13 cellular contexts compared by ENCODE assay signal in the genomic region with DNA sequence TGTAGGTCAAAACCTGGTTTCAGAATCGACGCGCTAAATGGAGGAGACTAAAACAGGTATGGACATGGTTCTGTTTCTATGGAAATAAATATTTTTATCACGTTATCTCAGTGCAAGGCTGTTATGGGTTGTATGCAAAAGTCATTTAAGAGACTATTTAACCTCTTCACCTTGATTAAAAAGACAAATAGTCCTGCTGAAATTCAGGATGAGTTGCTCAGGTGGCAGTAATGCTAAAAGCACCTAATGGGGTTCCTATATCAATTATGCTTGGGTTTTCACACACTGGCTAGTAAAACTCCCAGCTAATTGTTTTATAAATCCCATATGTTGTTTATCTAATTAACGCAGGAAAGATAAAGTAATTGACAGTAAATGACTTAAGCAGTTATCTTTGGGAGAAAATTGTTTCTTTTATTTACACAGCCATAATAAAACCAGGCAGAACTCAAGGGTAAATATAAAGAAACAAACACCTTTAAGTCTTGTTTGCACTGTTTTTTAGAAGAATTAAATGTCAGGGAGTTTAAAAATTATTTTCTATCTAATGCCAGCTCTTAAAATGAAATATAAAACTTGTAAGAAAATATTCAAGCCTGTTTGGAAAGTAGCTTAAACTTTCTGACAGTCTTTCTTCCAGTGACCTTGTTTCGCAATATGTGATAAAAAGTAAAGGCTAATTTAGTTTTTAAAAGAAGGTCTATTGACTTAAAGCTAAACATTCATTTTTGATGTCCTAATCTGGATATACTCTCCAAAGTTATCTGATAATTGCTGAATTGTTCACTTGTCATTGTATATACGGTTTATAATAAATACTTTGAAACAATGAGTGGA. TPM values are rescaled to one million over a fixed set of nuclear protein-coding genes. Genes with fewer than 3 reads are reported as not detected.
DNase-seq lines count a peak whose midpoint lies in the region; ATAC-seq, FAIRE-seq and TF ChIP-seq lines count a peak whose summit lies in the region.
"Had no signal": no experiment of that assay in that cellular context is flagged by ENCODE, and none has a peak within 500 bp of the region (broad histone marks: within the 10 kb centered on the region; RNA-seq: fewer than 3 reads in every experiment).

No MANE protein-coding gene starts in this region.

- H3K36me3 ChIP-seq in Peyer's patch (no peaks in the 10 kb centered on the region), spleen (peaks cover 0 to 45% (median 15%) of the 10 kb centered on the region in 6 donors)

- no peak for TF ChIP-seq POLR2A in Peyer's patch (IDR thresholded peaks at IDR 0.05)
- no peak for TF ChIP-seq POLR2A in spleen (IDR thresholded peaks at IDR 0.05)

- H3K4me3 Mint-ChIP-seq in chondrocyte (ENCODE audit: unreplicated experiment): no peak overlapping the region

- FAIRE-seq in urothelium cell line (lab: Jason Lieb, UNC): no peak

- no peaks in the 10 kb centered on the region for H3K9me3 ChIP-seq in Peyer's patch
- H3K9me3 ChIP-seq in iPS-18c (ENCODE audit: control insufficient read depth, insufficient read depth, low read length): no peaks in the 10 kb centered on the region
- no peaks in the 10 kb centered on the region for H3K9me3 ChIP-seq in spleen
- H3K9me3 ChIP-seq: mucosa of descending colon had no signal

- peaks cover 0 to 29% (median 0%) of the 10 kb centered on the region in 4 donors for H3K4me1 ChIP-seq in Peyer's patch
- H3K4me1 ChIP-seq in spleen: peaks cover 4 to 92% (median 68%) of the 10 kb centered on the region in 6 donors

- 47 to 52% (median 50%) methylated on average over 7 of the region's 7 CpGs for WGBS in spleen, 5 donors

- TF ChIP-seq CTCF in Peyer's patch (IDR thresholded peaks at IDR 0.05): no peak
- no peak for TF ChIP-seq CTCF in spleen (IDR thresholded peaks at IDR 0.05 in 8 of 11, conservative IDR thresholded peaks at IDR 0.05 in 3 of 11)
- no peak for TF ChIP-seq CTCF in chondrocyte (IDR thresholded peaks at IDR 0.05)

- H3K4me3 ChIP-seq in Peyer's patch (peak overlapping the region in 3 of 4 donors; percentile 54 to 86 (median 67)), iPS-18c (ENCODE audit: insufficient read depth, low read depth, low read length) (peak overlapping the region; percentile 54; the same call in 1 of the 2 replicates), spleen (peak overlapping the region; percentile 15 to 83 (median 71))
- H3K4me3 ChIP-seq: mucosa of descending colon had no signal

- no peak overlapping the region for H3K27ac Mint-ChIP-seq in chondrocyte (ENCODE audit: unreplicated experiment)

- no peak for ATAC-seq in GM21367 (IDR thresholded peaks at IDR 0.05; ENCODE audit: unreplicated experiment)
- ATAC-seq: mucosa of descending colon had no signal

- peak; percentile 3 for DNase-seq in NCI-H510A treated with DMSO at 0.1 percent for 48 hours (lab: John Stamatoyannopoulos, UW)
- DNase-seq in NCI-H510A (lab: John Stamatoyannopoulos, UW): no peak
- DNase-seq in Peyer's patch: no peak
- DNase-seq in spleen: no peak
- DNase-seq in chondrocyte (ENCODE audit: low spot score): no peak
- DNase-seq in urothelium cell line (ENCODE audit: low spot score): no peak
- DNase-seq: ACHN; Kasumi-1; stimulated activated CD4-positive, alpha-beta T cell treated with anti-CD3 and anti-CD28 coated beads, Interleukin-4, amount 100 ng/mL, for 4 hours; WERI-Rb-1 had no signal

- peaks cover 16% of the 10 kb centered on the region for H3K27me3 Mint-ChIP-seq in chondrocyte (ENCODE audit: low read depth)

- H3K9me3 Mint-ChIP-seq in chondrocyte (ENCODE audit: low read depth): no peaks in the 10 kb centered on the region

- H3K27ac ChIP-seq in Peyer's patch: peak overlapping the region in 2 of 4 donors; percentile 94 to 97
- peak overlapping the region in 7 of 8 donors; percentile 96 to 99 (median 99) for H3K27ac ChIP-seq in spleen
- H3K27ac ChIP-seq: WERI-Rb-1 had no signal

- intact Hi-C loops in spleen (cut with DNase I; ENCODE audit: low total_unique reads): no loop called here

- H3K4me1 Mint-ChIP-seq in chondrocyte (ENCODE audit: low read depth): peaks cover 18% of the 10 kb centered on the region

- H3K27me3 ChIP-seq in Peyer's patch (peaks cover 0 to 16% of the 10 kb centered on the region in 2 donors), spleen (replicated peaks in 1 of 7) (peaks cover 0 to 73% (median 0%) of the 10 kb centered on the region in 7 donors)

- H3K36me3 Mint-ChIP-seq in chondrocyte (ENCODE audit: low read depth): peaks cover 3% of the 10 kb centered on the region

RNA-seq across cellular contexts. Expression of a gene that starts 3.2 kb away (rescaled TPM):
- total RNA-seq in Peyer's patch: 10 to 100 TPM in 1 of 4 donors, 1 to 10 TPM in 3; 3.2 to 40.4 (median 4.2) TPM
- 10 to 100 TPM; 45.9 to 74.3 (median 51.9) TPM for total RNA-seq in spleen
- polyA plus RNA-seq in spleen: 10 to 100 TPM; 57.5 to 81.1 (median 79.8) TPM
- total RNA-seq in chondrocyte: 0.80 to 0.92 TPM in 2 of 3 replicates, not detected in the other
